ENCODE assay signal across 15 cellular contexts in the genomic region with DNA sequence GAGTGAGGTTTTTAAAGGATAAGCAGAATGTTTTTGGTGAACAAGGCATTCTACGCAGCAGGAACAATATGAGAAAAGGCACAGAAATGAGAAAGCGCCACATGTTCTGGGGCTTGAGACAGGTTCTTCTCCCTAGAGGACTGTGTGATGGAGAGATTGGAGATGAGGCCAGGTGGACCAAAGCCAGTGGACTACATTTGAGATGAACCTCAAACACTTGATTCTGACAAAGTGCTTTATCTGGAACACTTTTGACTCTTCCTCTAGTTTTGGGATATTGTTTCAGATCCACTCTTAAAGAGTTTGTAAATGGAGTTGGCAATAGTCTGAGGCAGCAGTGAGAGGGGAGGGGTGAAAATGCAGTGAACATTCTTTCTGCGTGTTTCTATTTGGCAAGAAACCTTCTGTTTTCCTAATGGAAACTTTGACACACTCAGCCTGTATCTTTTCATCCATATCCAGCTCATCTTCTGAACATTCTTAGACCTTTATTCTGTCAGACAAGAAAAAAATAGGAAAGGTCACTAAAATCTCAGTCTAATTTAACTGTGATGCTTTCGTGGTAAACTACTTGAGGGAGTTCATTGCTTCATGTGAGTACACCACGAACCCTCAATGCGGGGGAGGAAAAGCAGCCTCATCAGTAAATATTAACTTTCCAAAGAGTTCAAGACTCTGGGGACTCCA. TPM values are rescaled to one million over a fixed set of nuclear protein-coding genes. Genes with fewer than 3 reads are reported as not detected.
DNase-seq lines count a peak whose midpoint lies in the region; ATAC-seq and TF ChIP-seq lines count a peak whose summit lies in the region.
"Had no signal": no experiment of that assay in that cellular context is flagged by ENCODE, and none has a peak within 500 bp of the region (broad histone marks: within the 10 kb centered on the region; RNA-seq: fewer than 3 reads in every experiment).

No MANE protein-coding gene starts in this region.

- H3K27ac ChIP-seq in muscle layer of duodenum (ENCODE audit: low read length) = peak overlapping the region; percentile 62
- peak overlapping the region in 3 of 4 donors; percentile 36 to 79 (median 50) for H3K27ac ChIP-seq in tibial nerve
- H3K27ac ChIP-seq: WERI-Rb-1 had no signal

- H3K27me3 ChIP-seq in adipocyte (replicated peaks; ENCODE audit: control insufficient read depth, insufficient read depth, low read length) (no peaks in the 10 kb centered on the region), muscle layer of duodenum (ENCODE audit: low read depth, low read length) (no peaks in the 10 kb centered on the region), tibial nerve (no peaks in the 10 kb centered on the region)

- H3K4me3 ChIP-seq in adipocyte (ENCODE audit: low read length) = peak overlapping the region; percentile 43
- no peak overlapping the region for H3K4me3 ChIP-seq in fibroblast of villous mesenchyme (ENCODE audit: low read depth, low read length)
- no peak overlapping the region for H3K4me3 ChIP-seq in muscle layer of duodenum (ENCODE audit: low read depth in 1 of 2, low read length in 2 of 2)
- H3K4me3 ChIP-seq in tibial nerve = no peak overlapping the region

- TF ChIP-seq CTCF in fibroblast of villous mesenchyme (IDR thresholded peaks at IDR 0.05; ENCODE audit: insufficient read depth, low read depth, low read length) (no peak), tibial nerve (IDR thresholded peaks at IDR 0.05) (no peak)

- H3K9me3 ChIP-seq in adipocyte (ENCODE audit: control insufficient read depth, low read length) (no peaks in the 10 kb centered on the region), muscle layer of duodenum (ENCODE audit: control insufficient read depth in 1 of 2, low read length in 2 of 2) (no peaks in the 10 kb centered on the region), tibial nerve (no peaks in the 10 kb centered on the region)

- peaks cover 42% of the 10 kb centered on the region for H3K4me1 ChIP-seq in adipocyte (ENCODE audit: control insufficient read depth, insufficient read depth, low read length)
- peaks cover 0 to 3% of the 10 kb centered on the region in 2 donors for H3K4me1 ChIP-seq in muscle layer of duodenum (ENCODE audit: control insufficient read depth in 1 of 2, insufficient read depth in 2 of 2, low read length in 2 of 2)
- H3K4me1 ChIP-seq in tibial nerve = peaks cover 0 to 16% (median 0%) of the 10 kb centered on the region in 4 donors

- ATAC-seq in HG03095 (IDR thresholded peaks at IDR 0.05; ENCODE audit: unreplicated experiment) = no peak

- no peak overlapping the region for H3K27ac Mint-ChIP-seq in activated T-cell treated with anti-CD3 and anti-CD28 coated beads, Interleukin-2, amount 50 U/mL, for 24 hours
- H3K27ac Mint-ChIP-seq: memory B cell had no signal

- H3K9ac ChIP-seq in adipocyte (ENCODE audit: low read length) = peak overlapping the region; percentile 53

- H3K27me3 Mint-ChIP-seq in activated T-cell treated with anti-CD3 and anti-CD28 coated beads, Interleukin-2, amount 50 U/mL, for 24 hours = peaks cover 2% of the 10 kb centered on the region

- peak; percentile 71 to 78 for TF ChIP-seq EP300 in tibial nerve (IDR thresholded peaks at IDR 0.05)

- H3K36me3 ChIP-seq in adipocyte (ENCODE audit: control insufficient read depth, insufficient read depth, low read length, severe bottlenecking) (peaks cover 23% of the 10 kb centered on the region), muscle layer of duodenum (ENCODE audit: control insufficient read depth in 1 of 2, insufficient read depth in 2 of 2, low read length in 2 of 2) (peaks cover 0 to 3% of the 10 kb centered on the region in 2 donors), tibial nerve (no peaks in the 10 kb centered on the region)
- H3K36me3 ChIP-seq: WERI-Rb-1 had no signal

- H3K4me3 Mint-ChIP-seq in activated T-cell treated with anti-CD3 and anti-CD28 coated beads, Interleukin-2, amount 50 U/mL, for 24 hours = no peak overlapping the region
- H3K4me3 Mint-ChIP-seq: memory B cell had no signal

- no peak for TF ChIP-seq POLR2A in tibial nerve (IDR thresholded peaks at IDR 0.05)

- H3K9me3 Mint-ChIP-seq in activated T-cell treated with anti-CD3 and anti-CD28 coated beads, Interleukin-2, amount 50 U/mL, for 24 hours = no peaks in the 10 kb centered on the region

- peak; percentile 66 for DNase-seq in adipocyte (ENCODE audit: low read depth)
- DNase-seq in fibroblast of villous mesenchyme (ENCODE audit: low read depth) = peak; percentile 83
- peak in 1 of 2 donors; percentile 47 for DNase-seq in tibial nerve (ENCODE audit: low spot score in 2 of 2)
- no peak for DNase-seq in NOMO-1 treated with dmso at 0.1 percent for 144 hours (lab: John Stamatoyannopoulos, UW; ENCODE audit: unreplicated experiment)
- no peak for DNase-seq in activated T-cell treated with anti-CD3 and anti-CD28 coated beads, Interleukin-2, amount 50 U/mL, for 24 hours
- DNase-seq in T-helper 2 cell = no peak
- DNase-seq: foreskin melanocyte, NCI-H1436 treated with DMSO at 0.1 percent for 48 hours, NCI-H526, SHP77 treated with DMSO at 0.1 percent for 48 hours, small intestine, WERI-Rb-1 had no signal

- no peaks in the 10 kb centered on the region for H3K36me3 Mint-ChIP-seq in activated T-cell treated with anti-CD3 and anti-CD28 coated beads, Interleukin-2, amount 50 U/mL, for 24 hours (ENCODE audit: low read depth)
- H3K36me3 Mint-ChIP-seq: memory B cell had no signal

- WGBS in tibial nerve, 2 donors = 58 to 65% methylated on average over 6 of the region's 6 CpGs

- no peaks in the 10 kb centered on the region for H3K4me1 Mint-ChIP-seq in activated T-cell treated with anti-CD3 and anti-CD28 coated beads, Interleukin-2, amount 50 U/mL, for 24 hours (ENCODE audit: low read depth)
- H3K4me1 Mint-ChIP-seq: memory B cell had no signal

RNA-seq across cellular contexts. Expression of a gene that starts 57.3 kb away (rescaled TPM):
- total RNA-seq in fibroblast of villous mesenchyme (5.2 and 19.4 TPM in 2 replicates), tibial nerve (10 to 100 TPM in 2 of 4 donors, 1 to 10 TPM in 2; 7.4 to 19.5 (median 12.9) TPM)

Comparison
In these comparisons a context has a peak if more than half of its experiments do, and no peak if none do; other contexts are left out.
1. DNase-seq: peak in adipocyte (single experiment) and fibroblast of villous mesenchyme (single experiment); none in NOMO-1 treated with dmso at 0.1 percent for 144 hours (single experiment), activated T-cell treated with anti-CD3 and anti-CD28 coated beads, Interleukin-2, amount 50 U/mL, for 24 hours (single experiment) and T-helper 2 cell (0 of 5).